8 cellular contexts compared by ENCODE assay signal in the genomic region with DNA sequence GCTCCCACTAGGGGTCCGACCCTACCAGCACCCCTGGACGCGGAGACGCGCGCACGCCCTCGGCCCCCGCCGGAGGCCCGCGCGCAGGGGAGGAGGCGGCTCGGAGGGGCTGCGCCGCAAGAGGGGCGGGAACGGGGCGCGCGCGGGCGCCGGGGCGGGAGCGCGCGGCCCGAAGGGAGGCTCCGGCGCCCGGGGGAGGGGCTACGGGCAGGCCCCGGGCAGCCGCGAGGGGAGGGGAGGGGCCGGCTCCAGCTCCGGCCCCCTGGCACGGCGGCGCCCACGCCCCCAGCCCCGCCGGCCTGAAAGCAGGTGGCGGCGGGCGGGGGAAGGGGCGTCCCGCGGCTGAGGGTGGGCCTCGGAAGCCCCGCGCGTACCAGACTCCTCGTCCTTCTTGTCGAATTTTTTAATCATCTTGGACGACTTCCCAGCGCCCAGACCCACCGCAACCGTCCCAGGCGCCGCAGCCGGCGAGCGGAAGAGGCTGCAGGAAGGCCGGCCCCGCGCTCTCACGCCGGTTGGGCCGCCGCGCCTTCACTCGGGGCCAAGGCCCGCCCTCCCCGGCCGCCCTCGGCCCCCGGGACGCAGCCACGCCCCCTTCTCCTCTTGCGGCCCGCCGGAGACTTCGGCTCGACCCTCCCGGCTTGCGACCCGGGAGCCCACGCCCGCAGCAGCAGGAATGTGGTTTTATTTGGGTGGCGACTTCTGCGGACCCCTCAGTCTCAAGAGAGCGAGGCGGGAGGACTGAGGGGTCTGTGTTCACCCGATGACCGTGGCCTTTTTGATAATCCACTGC. TPM values are rescaled to one million over a fixed set of nuclear protein-coding genes. Genes with fewer than 3 reads are reported as not detected.
A peak's percentile ranks its signal among the peaks of the same experiment; 100 is the strongest.
DNase-seq lines count a peak whose midpoint lies in the region; ATAC-seq, FAIRE-seq and TF ChIP-seq lines count a peak whose summit lies in the region.

A gene with protein sequence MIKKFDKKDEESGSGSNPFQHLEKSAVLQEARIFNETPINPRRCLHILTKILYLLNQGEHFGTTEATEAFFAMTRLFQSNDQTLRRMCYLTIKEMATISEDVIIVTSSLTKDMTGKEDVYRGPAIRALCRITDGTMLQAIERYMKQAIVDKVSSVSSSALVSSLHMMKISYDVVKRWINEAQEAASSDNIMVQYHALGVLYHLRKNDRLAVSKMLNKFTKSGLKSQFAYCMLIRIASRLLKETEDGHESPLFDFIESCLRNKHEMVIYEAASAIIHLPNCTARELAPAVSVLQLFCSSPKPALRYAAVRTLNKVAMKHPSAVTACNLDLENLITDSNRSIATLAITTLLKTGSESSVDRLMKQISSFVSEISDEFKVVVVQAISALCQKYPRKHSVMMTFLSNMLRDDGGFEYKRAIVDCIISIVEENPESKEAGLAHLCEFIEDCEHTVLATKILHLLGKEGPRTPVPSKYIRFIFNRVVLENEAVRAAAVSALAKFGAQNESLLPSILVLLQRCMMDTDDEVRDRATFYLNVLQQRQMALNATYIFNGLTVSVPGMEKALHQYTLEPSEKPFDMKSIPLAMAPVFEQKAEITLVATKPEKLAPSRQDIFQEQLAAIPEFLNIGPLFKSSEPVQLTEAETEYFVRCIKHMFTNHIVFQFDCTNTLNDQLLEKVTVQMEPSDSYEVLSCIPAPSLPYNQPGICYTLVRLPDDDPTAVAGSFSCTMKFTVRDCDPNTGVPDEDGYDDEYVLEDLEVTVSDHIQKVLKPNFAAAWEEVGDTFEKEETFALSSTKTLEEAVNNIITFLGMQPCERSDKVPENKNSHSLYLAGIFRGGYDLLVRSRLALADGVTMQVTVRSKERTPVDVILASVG (minus strand): TSS at position 491 of the 793 bp plus-strand sequence. CDS start 80 bp downstream, at position 411.

- intact Hi-C loops in T-helper 2 cell treated with Interferon-gamma antibody and Interleukin-4, amounts not matched to agents 100 ng/mL and 5 ng/mL, for 36 hours (cut with micrococcal nuclease): loop anchor here (1.0 to 10.0 kb wide), 3 partner anchors 64 to 598 kb away; a partner anchor contains a TSS

- no peaks in the 10 kb centered on the region for H3K9me3 ChIP-seq in right atrium auricular region

- H3K27ac ChIP-seq in right atrium auricular region: peak within 1 kb of the TSS; percentile 89

- FAIRE-seq in urothelium cell line (lab: Jason Lieb, UNC): no peak

- DNase-seq in NCI-H146 (lab: John Stamatoyannopoulos, UW) (peak; percentile 86), anterior cingulate cortex (lab: John Stamatoyannopoulos, UW) (peak in 57 of 58 donors; percentile 22 to 87 (median 70)), right atrium auricular region (ENCODE audit: low spot score) (peak; percentile 71), putamen (ENCODE audit: low spot score) (peak; percentile 85), urothelium cell line (ENCODE audit: low spot score) (peak; percentile 94)

- peak; percentile 96 for ATAC-seq in GM18502 (IDR thresholded peaks at IDR 0.05; ENCODE audit: poor library complexity, unreplicated experiment)
- peak; percentile 95 for ATAC-seq in HG02852 (IDR thresholded peaks at IDR 0.05; ENCODE audit: unreplicated experiment)

- H3K36me3 ChIP-seq in right atrium auricular region: no peaks in the 10 kb centered on the region

- TF ChIP-seq CTCF in right atrium auricular region (IDR thresholded peaks at IDR 0.05): peak in 1 of 2 donors; percentile 32

- H3K4me3 ChIP-seq in right atrium auricular region: peak within 1 kb of the TSS; percentile 70 to 83

- H3K4me1 ChIP-seq in right atrium auricular region: peaks cover 0 to 6% of the 10 kb centered on the region in 2 donors

- no peaks in the 10 kb centered on the region for H3K27me3 ChIP-seq in right atrium auricular region

RNA-seq across cellular contexts. Expression of the gene that starts here (rescaled TPM):
- total RNA-seq in T-helper 2 cell treated with Interferon-gamma antibody and Interleukin-4, amounts not matched to agents 100 ng/mL and 5 ng/mL, for 36 hours: 9.7 and 10.2 TPM in 2 replicates
- total RNA-seq in right atrium auricular region: 10 to 100 TPM; 13.1 to 19.3 TPM

Comparison
In these comparisons a context has a peak if more than half of its experiments do, and no peak if none do; other contexts are left out.
1. Peak in every context shown above with its lines: DNase-seq, ATAC-seq, H3K4me3 ChIP-seq and H3K27ac ChIP-seq.